In genomic region chr7:67542916-67543315, GRCh38 we compare ENCODE assay signal across 34 cellular contexts.
"Had no signal": no experiment of that assay in that cellular context is flagged by ENCODE, and none has a peak within 500 bp of the region (broad histone marks: within the 10 kb centered on the region; RNA-seq: fewer than 3 reads in every experiment).

No MANE protein-coding gene starts in this region.

- H3K9me3 ChIP-seq: MG63 had no signal

- DNase-seq: Karpas-422, Kasumi-1, MG63, MM.1S, MV-4-11, NCI-H1048, NCI-H1092, NCI-H1092 treated with DMSO at 0.1 percent for 48 hours, NCI-H1105, NCI-H1105 treated with DMSO at 0.1 percent for 48 hours, NCI-H1417 treated with DMSO at 0.1 percent for 48 hours, NCI-H1436, NCI-H1436 treated with DMSO at 0.1 percent for 48 hours, NCI-H146, NCI-H1694, NCI-H1694 treated with DMSO at 0.1 percent for 48 hours, NCI-H187 treated with DMSO at 0.1 percent for 48 hours, NCI-H1930, NCI-H2029, NCI-H2029 treated with DMSO at 0.1 percent for 48 hours, NCI-H2081, NCI-H2081 treated with DMSO at 0.1 percent for 48 hours, NCI-H2107, NCI-H2171, NCI-H2171 treated with DMSO at 0.1 percent for 48 hours, NCI-H226, NCI-H345, NCI-H446, NCI-H446 treated with DMSO at 0.1 percent for 48 hours, NCI-H510A, NCI-H510A treated with DMSO at 0.1 percent for 48 hours, NCI-H524, NCI-H524 treated with DMSO at 0.1 percent for 48 hours, NCI-H526 had no signal

- H3K4me3 ChIP-seq: MG63 had no signal

- H3K36me3 ChIP-seq: MG63 had no signal

- H3K27me3 ChIP-seq: MG63 had no signal
